20 cellular contexts compared by ENCODE assay signal in the genomic region with DNA sequence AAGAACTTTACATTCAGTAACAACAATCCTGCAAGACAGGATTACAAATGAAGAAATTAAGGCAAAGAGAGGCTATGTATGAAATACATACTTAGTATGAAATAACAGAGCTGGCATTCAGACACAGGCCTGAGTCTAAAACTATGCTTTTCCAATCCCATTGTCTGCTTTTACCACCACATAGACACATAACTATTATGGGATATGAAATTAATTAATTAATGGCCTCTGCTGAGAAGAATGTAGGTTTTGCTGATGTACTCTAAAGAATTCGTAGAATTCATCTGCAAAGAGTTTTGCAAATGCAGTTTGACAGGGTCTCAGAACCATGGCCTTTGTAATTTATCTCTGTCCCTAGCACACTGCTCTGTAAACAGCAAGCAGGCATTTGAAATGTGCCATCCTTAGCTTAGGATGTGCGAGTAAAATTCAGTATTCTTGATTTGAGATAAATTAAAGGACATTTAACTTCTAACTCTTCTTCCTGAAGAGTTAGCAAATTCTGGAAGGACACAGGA. TPM values are rescaled to one million over a fixed set of nuclear protein-coding genes. Genes with fewer than 3 reads are reported as not detected.
A peak's percentile ranks its signal among the peaks of the same experiment; 100 is the strongest.
DNase-seq lines count a peak whose midpoint lies in the region; ATAC-seq and TF ChIP-seq lines count a peak whose summit lies in the region.
"Had no signal": no experiment of that assay in that cellular context is flagged by ENCODE, and none has a peak within 500 bp of the region (broad histone marks: within the 10 kb centered on the region; RNA-seq: fewer than 3 reads in every experiment).

No MANE protein-coding gene starts in this region.

- TF ChIP-seq CTCF in left ventricle myocardium inferior (IDR thresholded peaks at IDR 0.05; ENCODE audit: borderline replicate concordance): no peak
- no peak for TF ChIP-seq CTCF in heart right ventricle (IDR thresholded peaks at IDR 0.05)
- no peak for TF ChIP-seq CTCF in sigmoid colon (IDR thresholded peaks at IDR 0.05)
- TF ChIP-seq CTCF in uterus (IDR thresholded peaks at IDR 0.05): no peak

- ATAC-seq in heart right ventricle (no peak), HG02852 (IDR thresholded peaks at IDR 0.05; ENCODE audit: unreplicated experiment) (no peak), HG03565 (IDR thresholded peaks at IDR 0.05; ENCODE audit: unreplicated experiment) (no peak)
- ATAC-seq: CD8-positive, alpha-beta T cell; GM12878; GM23338 had no signal

- H3K4me3 ChIP-seq in left ventricle myocardium inferior (no peak overlapping the region), heart right ventricle (no peak overlapping the region), muscle layer of colon (ENCODE audit: low read depth in 1 of 2, low read length in 2 of 2) (no peak overlapping the region), sigmoid colon (no peak overlapping the region), uterus (no peak overlapping the region)
- H3K4me3 ChIP-seq: GM12878, GM23338, HAP-1 had no signal

- H3K9me3 ChIP-seq in left ventricle myocardium inferior (replicated peaks) (no peaks in the 10 kb centered on the region), heart right ventricle (peaks cover 0 to 3% (median 0%) of the 10 kb centered on the region in 11 donors), muscle layer of colon (ENCODE audit: low read length) (no peaks in the 10 kb centered on the region), sigmoid colon (no peaks in the 10 kb centered on the region), uterus (no peaks in the 10 kb centered on the region)
- H3K9me3 ChIP-seq: HAP-1 had no signal

- intact Hi-C loops in left ventricle myocardium inferior (cut with micrococcal nuclease) (no loop called here), heart right ventricle (cut with DNase I) (loop anchor here in 1 of 10 donors (10.0 kb wide), 1 partner anchor 58 kb away; a partner anchor contains a TSS), sigmoid colon (cut with DNase I) (loop anchor here (10.0 kb wide), 1 partner anchor 522 kb away; no protein-coding TSS in a partner anchor), uterus (cut with DNase I; ENCODE audit: low total_unique reads) (no loop called here)

- 89 to 93% methylated on average over 2 of the region's 2 CpGs for WGBS in heart right ventricle, 2 donors
- WGBS in sigmoid colon, 2 donors: 88 to 89% methylated on average over 2 of the region's 2 CpGs

- DNase-seq in left ventricle myocardium inferior (no peak), heart right ventricle (no peak), sigmoid colon (no peak), uterus (no peak), OCI-M2 (lab: John Stamatoyannopoulos, UW; ENCODE audit: unreplicated experiment) (no peak)
- DNase-seq: AML-193; C1 segment of cervical spinal cord; CD8-positive, alpha-beta T cell; DND-41; MV-4-11; NCI-H1105 treated with DMSO at 0.1 percent for 48 hours; NCI-H2029 treated with DMSO at 0.1 percent for 48 hours; NCI-H345; NCI-H524 treated with DMSO at 0.1 percent for 48 hours had no signal

- TF ChIP-seq POLR2A in sigmoid colon (IDR thresholded peaks at IDR 0.05) (no peak), uterus (IDR thresholded peaks at IDR 0.05) (no peak)

- H3K27me3 ChIP-seq in left ventricle myocardium inferior (ENCODE audit: low read depth) (no peaks in the 10 kb centered on the region), heart right ventricle (no peaks in the 10 kb centered on the region), muscle layer of colon (ENCODE audit: control insufficient read depth in 1 of 2, insufficient read depth in 2 of 2, low read length in 2 of 2) (no peaks in the 10 kb centered on the region), sigmoid colon (no peaks in the 10 kb centered on the region), uterus (no peaks in the 10 kb centered on the region)

- peaks cover 18% of the 10 kb centered on the region for H3K4me1 ChIP-seq in left ventricle myocardium inferior
- H3K4me1 ChIP-seq in heart right ventricle: peaks cover 0 to 21% (median 9%) of the 10 kb centered on the region in 9 donors
- H3K4me1 ChIP-seq in muscle layer of colon (ENCODE audit: insufficient read depth, low read length): peaks cover 41% of the 10 kb centered on the region
- peaks cover 0 to 48% (median 36%) of the 10 kb centered on the region in 4 donors for H3K4me1 ChIP-seq in sigmoid colon
- peaks cover 4 to 27% of the 10 kb centered on the region in 2 donors for H3K4me1 ChIP-seq in uterus

- H3K9ac ChIP-seq in muscle layer of colon (ENCODE audit: low read length): no peak overlapping the region

- no peak for TF ChIP-seq EP300 in sigmoid colon (IDR thresholded peaks at IDR 0.05)

- H3K36me3 ChIP-seq in left ventricle myocardium inferior: no peaks in the 10 kb centered on the region
- no peaks in the 10 kb centered on the region for H3K36me3 ChIP-seq in heart right ventricle
- no peaks in the 10 kb centered on the region for H3K36me3 ChIP-seq in muscle layer of colon (ENCODE audit: insufficient read depth, low read length)
- H3K36me3 ChIP-seq in sigmoid colon: no peaks in the 10 kb centered on the region
- no peaks in the 10 kb centered on the region for H3K36me3 ChIP-seq in uterus
- H3K36me3 ChIP-seq: HAP-1 had no signal

- peak overlapping the region; percentile 36 for H3K27ac ChIP-seq in left ventricle myocardium inferior (replicated peaks)
- peak overlapping the region in 3 of 10 donors; percentile 33 to 60 (median 54) for H3K27ac ChIP-seq in heart right ventricle
- H3K27ac ChIP-seq in muscle layer of colon (ENCODE audit: low read depth, low read length): peak overlapping the region; percentile 54
- peak overlapping the region; percentile 56 to 75 (median 62) for H3K27ac ChIP-seq in sigmoid colon
- H3K27ac ChIP-seq in uterus: peak overlapping the region; percentile 35 to 60

RNA-seq across cellular contexts. Expression of a gene that starts 54.5 kb away (rescaled TPM):
- total RNA-seq in left ventricle myocardium inferior: 6.7 TPM
- total RNA-seq in heart right ventricle: 10 to 100 TPM in 1 of 10 donors, 1 to 10 TPM in 9; 2.9 to 13.9 (median 5.4) TPM
- polyA plus RNA-seq in heart right ventricle: 1 to 10 TPM; 2.1 to 3.8 TPM
- total RNA-seq in sigmoid colon: 100 to 1,000 TPM in 2 of 4 donors, 10 to 100 TPM in 2; 80.3 to 122 (median 103) TPM
- 10 to 100 TPM in 1 of 3 donors, 1 to 10 TPM in 2; 1.6 to 10.6 (median 4.2) TPM for polyA plus RNA-seq in sigmoid colon
- total RNA-seq in uterus: 100 to 1,000 TPM; 103 to 169 (median 105) TPM
- total RNA-seq: CD8-positive, alpha-beta T cell; GM12878 had no signal

Comparison
In these comparisons a context has a peak if more than half of its experiments do, and no peak if none do; other contexts are left out.
1. RNA of a gene that starts 54.5 kb away (total RNA-seq): 80.3 to 122 TPM in sigmoid colon and 103 to 169 TPM in uterus; 6.7 TPM in left ventricle myocardium inferior (single experiment) and 2.9 to 13.9 TPM in heart right ventricle; every median in the first group is over 4 times any median in the second.